ENCODE assay signal across 1 cellular context in genomic region chr1:12014141-12014981, GRCh38.
A peak's percentile ranks its signal among the peaks of the same experiment; 100 is the strongest.
TF ChIP-seq lines count a peak whose summit lies in the region.

No MANE protein-coding gene starts in this region.

TF ChIP-seq in H1, 55 proteins besides CTCF, POLR2A, EP300 and RAD21:
- TF ChIP-seq MAX (IDR thresholded peaks at IDR 0.05) (peak; percentile 46; the same call in 1 of the 2 replicates), NRF1 (IDR thresholded peaks at IDR 0.05; ENCODE audit: low read depth, low read length) (no peak)
